ENCODE assay signal across 30 cellular contexts in genomic region chr5:148509893-148510292, GRCh38.
"Had no signal": no experiment of that assay in that cellular context is flagged by ENCODE, and none has a peak within 500 bp of the region (broad histone marks: within the 10 kb centered on the region; RNA-seq: fewer than 3 reads in every experiment).

No MANE protein-coding gene starts in this region.

- ATAC-seq: activated CD4-positive, alpha-beta T cell treated with anti-CD3 and anti-CD28 coated beads for 36 hours; activated CD8-positive, alpha-beta memory T cell treated with anti-CD3 and anti-CD28 coated beads, Interleukin-2, amount 10 ng/mL, durations not matched to agents 7 days and 5 days; activated CD8-positive, alpha-beta T cell treated with anti-CD3 and anti-CD28 coated beads, Interleukin-2, amount 10 ng/mL, durations not matched to agents 7 days and 5 days; activated naive CD4-positive, alpha-beta T cell treated with anti-CD3 and anti-CD28 coated beads, Interleukin-2, amount 50 U/mL, for 72 hours; gastroesophageal sphincter had no signal

- DNase-seq: activated CD4-positive, alpha-beta memory T cell treated with anti-CD3 and anti-CD28 coated beads for 36 hours; activated CD4-positive, alpha-beta T cell treated with anti-CD3 and anti-CD28 coated beads for 36 hours; activated CD4-positive, alpha-beta T cell treated with anti-CD3 and anti-CD28 coated beads, Interleukin-2, amount 10 ng/mL, durations not matched to agents 24 days and 14 days; activated CD4-positive, CD25-positive, alpha-beta regulatory T cell; activated CD4-positive, CD25-positive, alpha-beta regulatory T cell treated with anti-CD3 and anti-CD28 coated beads, Interleukin-2, amount 50 U/mL, for 72 hours; activated CD8-positive, alpha-beta memory T cell treated with anti-CD3 and anti-CD28 coated beads, Interleukin-2, amount 10 ng/mL, durations not matched to agents 7 days and 5 days; activated CD8-positive, alpha-beta memory T cell treated with anti-CD3 and anti-CD28 coated beads, Interleukin-2, amount 50 U/mL, for 4 hours; activated CD8-positive, alpha-beta T cell treated with anti-CD3 and anti-CD28 coated beads, Interleukin-2, amount 10 ng/mL, durations not matched to agents 7 days and 5 days; activated gamma-delta T cell; activated naive CD4-positive, alpha-beta T cell; activated naive CD4-positive, alpha-beta T cell treated with anti-CD3 and anti-CD28 coated beads, Interleukin-2, amount 10 ng/mL, durations not matched to agents 7 days and 5 days; activated naive CD8-positive, alpha-beta T cell treated with anti-CD3 and anti-CD28 coated beads, Interleukin-2, amount 10 ng/mL, durations not matched to agents 7 days and 5 days; activated T-cell treated with anti-CD3 and anti-CD28 coated beads, Interleukin-2, amount 50 U/mL, for 1 hour; activated T-cell treated with anti-CD3 and anti-CD28 coated beads, Interleukin-2, amount 50 U/mL, for 48 hours; central memory CD4-positive, alpha-beta T cell; cerebellar nuclear complex; colonic mucosa; effector CD8-positive, alpha-beta T cell; esophagus squamous epithelium; foreskin melanocyte; hippocampal formation; T1000 had no signal

- H3K9me3 ChIP-seq: ascending aorta, breast epithelium, colonic mucosa, esophagus squamous epithelium, gastroesophageal sphincter had no signal

- H3K27me3 ChIP-seq: ascending aorta, breast epithelium, cardiac muscle cell, colonic mucosa, esophagus squamous epithelium, gastroesophageal sphincter had no signal

- H3K27ac ChIP-seq: ascending aorta, breast epithelium, cardiac muscle cell, colonic mucosa, epithelial cell of prostate, esophagus squamous epithelium, gastroesophageal sphincter had no signal

- FAIRE-seq: endometrium, endothelial cell of umbilical vein had no signal

- H3K4me1 ChIP-seq: ascending aorta, breast epithelium, colonic mucosa, esophagus squamous epithelium, gastroesophageal sphincter had no signal

- H3K4me3 ChIP-seq: ascending aorta, breast epithelium, cardiac muscle cell, colonic mucosa, esophagus squamous epithelium, gastroesophageal sphincter had no signal

- H3K36me3 ChIP-seq: ascending aorta, breast epithelium, cardiac muscle cell, colonic mucosa, esophagus squamous epithelium, gastroesophageal sphincter had no signal
